Comparison of ENCODE assay signal across 9 cellular contexts in genomic region chr18:7830468-7830867, GRCh38.
A peak's percentile ranks its signal among the peaks of the same experiment; 100 is the strongest.
DNase-seq lines count a peak whose midpoint lies in the region; ATAC-seq and TF ChIP-seq lines count a peak whose summit lies in the region.
"Had no signal": no experiment of that assay in that cellular context is flagged by ENCODE, and none has a peak within 500 bp of the region (broad histone marks: within the 10 kb centered on the region; RNA-seq: fewer than 3 reads in every experiment).

No MANE protein-coding gene starts in this region.

- TF ChIP-seq CTCF in upper lobe of right lung (IDR thresholded peaks at IDR 0.05) (no peak), WERI-Rb-1 (IDR thresholded peaks at IDR 0.05; ENCODE audit: low read depth, low read length) (no peak)

- H3K4me3 ChIP-seq in upper lobe of right lung = no peak overlapping the region
- H3K4me3 ChIP-seq in WERI-Rb-1 (ENCODE audit: low read depth, low read length) = no peak overlapping the region

- ATAC-seq in HG03175 (IDR thresholded peaks at IDR 0.05; ENCODE audit: unreplicated experiment) (peak; percentile 74), upper lobe of right lung (peak; percentile 34)

- no peaks in the 10 kb centered on the region for H3K4me1 ChIP-seq in upper lobe of right lung

- H3K27me3 ChIP-seq in upper lobe of right lung (no peaks in the 10 kb centered on the region), WERI-Rb-1 (ENCODE audit: insufficient read depth, low read depth, severe bottlenecking) (no peaks in the 10 kb centered on the region)
- H3K27me3 ChIP-seq: neutrophil had no signal

- H3K27ac ChIP-seq in upper lobe of right lung (no peak overlapping the region), WERI-Rb-1 (no peak overlapping the region)
- H3K27ac ChIP-seq: neutrophil had no signal

- H3K9me3 ChIP-seq in upper lobe of right lung = no peaks in the 10 kb centered on the region
- no peaks in the 10 kb centered on the region for H3K9me3 ChIP-seq in WERI-Rb-1 (ENCODE audit: severe bottlenecking)
- H3K9me3 ChIP-seq: neutrophil had no signal

- DNase-seq in SKM-1 (lab: John Stamatoyannopoulos, UW; ENCODE audit: unreplicated experiment) = peak; percentile 2
- DNase-seq in SKM-1 treated with dmso at 0.1 percent for 144 hours (lab: John Stamatoyannopoulos, UW; ENCODE audit: unreplicated experiment) = no peak
- peak; percentile 25 for DNase-seq in RPMI7951 (ENCODE audit: low read depth)
- no peak for DNase-seq in upper lobe of right lung
- no peak for DNase-seq in AG20443 (ENCODE audit: low spot score)
- DNase-seq in WERI-Rb-1 = no peak
- no peak for DNase-seq in NOMO-1 treated with DMSO at 0.1 percent for 48 hours (lab: John Stamatoyannopoulos, UW; ENCODE audit: unreplicated experiment)

- intact Hi-C loops in upper lobe of right lung (cut with DNase I) = no loop called here

- H3K36me3 ChIP-seq in upper lobe of right lung (no peaks in the 10 kb centered on the region), WERI-Rb-1 (no peaks in the 10 kb centered on the region)
- H3K36me3 ChIP-seq: neutrophil had no signal

Comparison
In these comparisons a context has a peak if more than half of its experiments do, and no peak if none do; other contexts are left out.
1. DNase-seq: peak in SKM-1 (single experiment) and RPMI7951 (single experiment); none in SKM-1 treated with dmso at 0.1 percent for 144 hours (single experiment), upper lobe of right lung (single experiment), AG20443 (single experiment), WERI-Rb-1 (single experiment) and NOMO-1 treated with DMSO at 0.1 percent for 48 hours (single experiment).